Comparison of ENCODE assay signal across 22 cellular contexts in genomic region chr18:65737346-65737745, GRCh38. TPM values are rescaled to one million over a fixed set of nuclear protein-coding genes. Genes with fewer than 3 reads are reported as not detected.
DNase-seq lines count a peak whose midpoint lies in the region; ATAC-seq and TF ChIP-seq lines count a peak whose summit lies in the region.
"Had no signal": no experiment of that assay in that cellular context is flagged by ENCODE, and none has a peak within 500 bp of the region (broad histone marks: within the 10 kb centered on the region; RNA-seq: fewer than 3 reads in every experiment).

No MANE protein-coding gene starts in this region.

- ATAC-seq in natural killer cell treated with Interleukin-12 subunit alpha and Interleukin-12 subunit beta and Interleukin-15 and Interleukin-18, amount 100 ng/mL, for 72 hours, result no peak
- ATAC-seq: activated CD4-positive, alpha-beta T cell treated with anti-CD3 and anti-CD28 coated beads for 36 hours; naive thymus-derived CD4-positive, alpha-beta T cell; psoas muscle; Right ventricle myocardium inferior had no signal

- H3K4me3 Mint-ChIP-seq in nephron, result no peak overlapping the region
- H3K4me3 Mint-ChIP-seq in natural killer cell treated with Interleukin-12 subunit alpha and Interleukin-12 subunit beta and Interleukin-15 and Interleukin-18, amount 100 ng/mL, for 72 hours, result no peak overlapping the region
- no peak overlapping the region for H3K4me3 Mint-ChIP-seq in type B pancreatic cell
- H3K4me3 Mint-ChIP-seq: activated CD4-positive, alpha-beta T cell treated with anti-CD3 and anti-CD28 coated beads for 36 hours; activated naive CD8-positive, alpha-beta T cell; activated T-helper 1 cell treated with anti-CD3 and anti-CD28 coated beads, Interleukin-12 subunit alpha, Interleukin-12 subunit beta, Interleukin-2, Interleukin-4 antibody, amounts not matched to agents 30 ng/mL and 10 ng/mL and 1 ng/mL, durations not matched to agents 14 hours and 24 hours and 36 hours; CD8-positive, alpha-beta memory T cell; memory B cell; naive thymus-derived CD4-positive, alpha-beta T cell; stimulated activated naive CD8-positive, alpha-beta T cell treated with anti-CD3 and anti-CD28 coated beads, Interleukin-15, Interleukin-2, amounts not matched to agents 100 ng/mL and 50 ng/mL, for 24 hours had no signal

- H3K27me3 Mint-ChIP-seq in nephron (ENCODE audit: low read depth) (no peaks in the 10 kb centered on the region), type B pancreatic cell (no peaks in the 10 kb centered on the region)
- H3K27me3 Mint-ChIP-seq in natural killer cell treated with Interleukin-12 subunit alpha and Interleukin-12 subunit beta and Interleukin-15 and Interleukin-18, amount 100 ng/mL, for 72 hours, result no peaks in the 10 kb centered on the region
- H3K27me3 Mint-ChIP-seq: activated CD4-positive, alpha-beta T cell treated with anti-CD3 and anti-CD28 coated beads for 36 hours; activated naive CD8-positive, alpha-beta T cell; CD8-positive, alpha-beta memory T cell; memory B cell; naive thymus-derived CD4-positive, alpha-beta T cell; stimulated activated naive CD8-positive, alpha-beta T cell treated with anti-CD3 and anti-CD28 coated beads, Interleukin-15, Interleukin-2, amounts not matched to agents 100 ng/mL and 50 ng/mL, for 24 hours had no signal

- no peak for TF ChIP-seq CTCF in nephron (IDR thresholded peaks at IDR 0.05; ENCODE audit: unreplicated experiment in 3 of 3)
- no peak for TF ChIP-seq CTCF in type B pancreatic cell (conservative IDR thresholded peaks at IDR 0.05)

- H3K4me1 Mint-ChIP-seq in nephron, result peaks cover 42% of the 10 kb centered on the region
- no peaks in the 10 kb centered on the region for H3K4me1 Mint-ChIP-seq in natural killer cell treated with Interleukin-12 subunit alpha and Interleukin-12 subunit beta and Interleukin-15 and Interleukin-18, amount 100 ng/mL, for 72 hours (ENCODE audit: low read depth in 2 of 2)
- H3K4me1 Mint-ChIP-seq in type B pancreatic cell (ENCODE audit: unreplicated experiment), result peaks cover 10% of the 10 kb centered on the region
- H3K4me1 Mint-ChIP-seq: activated CD4-positive, alpha-beta T cell treated with anti-CD3 and anti-CD28 coated beads for 36 hours; CD8-positive, alpha-beta memory T cell; memory B cell; naive thymus-derived CD4-positive, alpha-beta T cell had no signal

- H3K9me3 Mint-ChIP-seq in nephron (no peaks in the 10 kb centered on the region), type B pancreatic cell (no peaks in the 10 kb centered on the region)
- H3K9me3 Mint-ChIP-seq in natural killer cell treated with Interleukin-12 subunit alpha and Interleukin-12 subunit beta and Interleukin-15 and Interleukin-18, amount 100 ng/mL, for 72 hours, result peaks cover 4% of the 10 kb centered on the region
- H3K9me3 Mint-ChIP-seq: memory B cell had no signal

- H3K27ac Mint-ChIP-seq in nephron, result peak overlapping the region; percentile 47 to 86 (median 54)
- H3K27ac Mint-ChIP-seq in natural killer cell treated with Interleukin-12 subunit alpha and Interleukin-12 subunit beta and Interleukin-15 and Interleukin-18, amount 100 ng/mL, for 72 hours, result no peak overlapping the region
- H3K27ac Mint-ChIP-seq in type B pancreatic cell, result no peak overlapping the region
- H3K27ac Mint-ChIP-seq: activated CD4-positive, alpha-beta T cell treated with anti-CD3 and anti-CD28 coated beads for 36 hours; activated naive CD8-positive, alpha-beta T cell; activated T-helper 1 cell treated with anti-CD3 and anti-CD28 coated beads, Interleukin-12 subunit alpha, Interleukin-12 subunit beta, Interleukin-2, Interleukin-4 antibody, amounts not matched to agents 30 ng/mL and 10 ng/mL and 1 ng/mL, durations not matched to agents 14 hours and 24 hours and 36 hours; CD8-positive, alpha-beta memory T cell; memory B cell; naive thymus-derived CD4-positive, alpha-beta T cell; stimulated activated naive CD8-positive, alpha-beta T cell treated with anti-CD3 and anti-CD28 coated beads, Interleukin-15, Interleukin-2, amounts not matched to agents 100 ng/mL and 50 ng/mL, for 24 hours had no signal

- no peaks in the 10 kb centered on the region for H3K36me3 Mint-ChIP-seq in nephron (ENCODE audit: low read depth)
- H3K36me3 Mint-ChIP-seq in natural killer cell treated with Interleukin-12 subunit alpha and Interleukin-12 subunit beta and Interleukin-15 and Interleukin-18, amount 100 ng/mL, for 72 hours, result no peaks in the 10 kb centered on the region
- no peaks in the 10 kb centered on the region for H3K36me3 Mint-ChIP-seq in type B pancreatic cell
- H3K36me3 Mint-ChIP-seq: activated naive CD8-positive, alpha-beta T cell; memory B cell; naive thymus-derived CD4-positive, alpha-beta T cell had no signal

- DNase-seq in DMS53 (lab: John Stamatoyannopoulos, UW) (peak; percentile 44), NCI-H146 (lab: John Stamatoyannopoulos, UW) (peak; percentile 91), SHP77 treated with DMSO at 0.1 percent for 48 hours (lab: John Stamatoyannopoulos, UW) (peak; percentile 47), OCI-M2 (lab: John Stamatoyannopoulos, UW; ENCODE audit: unreplicated experiment) (no peak), type B pancreatic cell (ENCODE audit: extremely low spot score, unreplicated experiment) (no peak)
- DNase-seq in natural killer cell treated with Interleukin-12 subunit alpha and Interleukin-12 subunit beta and Interleukin-15 and Interleukin-18, amount 100 ng/mL, for 72 hours (ENCODE audit: low spot score), result no peak
- DNase-seq: activated CD4-positive, alpha-beta T cell treated with anti-CD3 and anti-CD28 coated beads for 36 hours; CD8-positive, alpha-beta memory T cell; KG1; naive thymus-derived CD4-positive, alpha-beta T cell; psoas muscle; small intestine; stimulated activated CD4-positive, alpha-beta T cell treated with anti-CD3 and anti-CD28 coated beads, Interleukin-2, amount 100 ng/mL, for 48 hours; T-helper 1 cell had no signal

RNA-seq across cellular contexts. Expression of gene CDH7, which starts 13.5 kb away (rescaled TPM):
- not detected for total RNA-seq in natural killer cell treated with Interleukin-12 subunit alpha and Interleukin-12 subunit beta and Interleukin-15 and Interleukin-18, amount 100 ng/mL, for 72 hours
- 1.7 and 5.5 TPM in 2 replicates for total RNA-seq in type B pancreatic cell (ENCODE audit: low replicate concordance)
- total RNA-seq: activated CD4-positive, alpha-beta T cell treated with anti-CD3 and anti-CD28 coated beads for 36 hours; activated T-helper 1 cell treated with anti-CD3 and anti-CD28 coated beads, Interleukin-12 subunit alpha, Interleukin-12 subunit beta, Interleukin-2, Interleukin-4 antibody, amounts not matched to agents 30 ng/mL and 10 ng/mL and 1 ng/mL, durations not matched to agents 14 hours and 24 hours and 36 hours; CD8-positive, alpha-beta memory T cell; Daoy; kidney epithelial cell; naive thymus-derived CD4-positive, alpha-beta T cell; psoas muscle; Right ventricle myocardium inferior had no signal

Comparison
In these comparisons a context has a peak if more than half of its experiments do, and no peak if none do; other contexts are left out.
1. DNase-seq: peak in DMS53 (single experiment), NCI-H146 (single experiment) and SHP77 treated with DMSO at 0.1 percent for 48 hours (single experiment); none in natural killer cell treated with Interleukin-12 subunit alpha and Interleukin-12 subunit beta and Interleukin-15 and Interleukin-18, amount 100 ng/mL, for 72 hours (single experiment), OCI-M2 (single experiment) and type B pancreatic cell (single experiment).
2. H3K27ac Mint-ChIP-seq: peak in nephron (3 of 3); none in natural killer cell treated with Interleukin-12 subunit alpha and Interleukin-12 subunit beta and Interleukin-15 and Interleukin-18, amount 100 ng/mL, for 72 hours (0 of 2) and type B pancreatic cell (single experiment).